In the genomic region with DNA sequence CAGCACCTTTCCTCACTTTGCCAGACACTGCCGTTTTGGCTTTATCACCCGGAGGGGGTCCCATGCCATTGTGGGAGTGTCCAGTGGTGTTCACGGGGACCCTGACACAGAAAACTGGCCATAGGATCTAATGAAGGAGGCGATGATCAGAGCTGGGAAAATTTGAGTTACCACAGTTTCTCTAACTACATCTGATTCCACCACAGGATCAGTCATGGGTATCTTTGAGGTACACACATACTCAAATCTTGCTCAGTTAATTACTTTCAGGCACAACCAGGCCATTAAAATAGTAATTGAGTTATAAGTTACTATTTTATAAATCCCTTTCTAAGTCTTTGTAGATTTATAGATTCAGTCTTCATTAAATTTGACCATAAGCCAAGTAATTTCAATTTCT, we compare ENCODE assay signal across 21 cellular contexts.
A peak's percentile ranks its signal among the peaks of the same experiment; 100 is the strongest.
DNase-seq lines count a peak whose midpoint lies in the region; ATAC-seq lines count a peak whose summit lies in the region.
"Had no signal": no experiment of that assay in that cellular context is flagged by ENCODE, and none has a peak within 500 bp of the region (broad histone marks: within the 10 kb centered on the region; RNA-seq: fewer than 3 reads in every experiment).

No MANE protein-coding gene starts in this region.

- H3K4me3 ChIP-seq in rectal smooth muscle tissue (ENCODE audit: low read length) = no peak overlapping the region
- H3K4me3 ChIP-seq: cardiac muscle cell, esophagus squamous epithelium, K562, SJCRH30, testis had no signal

- H3K27me3 Mint-ChIP-seq in activated T-helper 2 cell treated with anti-CD3 and anti-CD28 coated beads, Interferon-gamma antibody, Interleukin-2, Interleukin-4, amounts not matched to agents 10 μg/mL and 5 μg/mL and 100 μg/mL, durations not matched to agents 14 hours and 24 hours and 36 hours (ENCODE audit: low read depth) = peaks cover 2% of the 10 kb centered on the region

- H3K27ac ChIP-seq in rectal smooth muscle tissue (ENCODE audit: low read depth, low read length) = peak overlapping the region; percentile 24
- H3K27ac ChIP-seq: cardiac muscle cell, HL-60, SJCRH30, testis had no signal

- H3K36me3 Mint-ChIP-seq in activated T-helper 2 cell treated with anti-CD3 and anti-CD28 coated beads, Interferon-gamma antibody, Interleukin-2, Interleukin-4, amounts not matched to agents 10 μg/mL and 5 μg/mL and 100 μg/mL, durations not matched to agents 14 hours and 24 hours and 36 hours (ENCODE audit: low read depth) = peaks cover 4% of the 10 kb centered on the region

- peak; percentile 78 for ATAC-seq in GM18870 (IDR thresholded peaks at IDR 0.05; ENCODE audit: unreplicated experiment)
- ATAC-seq in HG02642 (IDR thresholded peaks at IDR 0.05; ENCODE audit: poor library complexity, unreplicated experiment) = peak; percentile 55
- ATAC-seq in HG03469 (IDR thresholded peaks at IDR 0.05; ENCODE audit: unreplicated experiment) = peak; percentile 67
- ATAC-seq in GM21529 (IDR thresholded peaks at IDR 0.05; ENCODE audit: unreplicated experiment) = no peak
- no peak for ATAC-seq in HG03025 (IDR thresholded peaks at IDR 0.05; ENCODE audit: low FRiP score, unreplicated experiment)
- ATAC-seq: K562, left ventricle myocardium superior had no signal

- H3K9me3 Mint-ChIP-seq in activated T-helper 2 cell treated with anti-CD3 and anti-CD28 coated beads, Interferon-gamma antibody, Interleukin-2, Interleukin-4, amounts not matched to agents 10 μg/mL and 5 μg/mL and 100 μg/mL, durations not matched to agents 14 hours and 24 hours and 36 hours = peaks cover 11% of the 10 kb centered on the region

- no peaks in the 10 kb centered on the region for H3K27me3 ChIP-seq in rectal smooth muscle tissue (ENCODE audit: control insufficient read depth, insufficient read depth, low read length)
- H3K27me3 ChIP-seq: cardiac muscle cell, esophagus squamous epithelium, SJCRH30, testis had no signal

- H3K9ac ChIP-seq in rectal smooth muscle tissue (ENCODE audit: low read length) = no peak overlapping the region

- intact Hi-C loops in activated T-helper 2 cell treated with anti-CD3 and anti-CD28 coated beads, Interferon-gamma antibody, Interleukin-2, Interleukin-4, amounts not matched to agents 10 μg/mL and 5 μg/mL and 100 μg/mL, durations not matched to agents 14 hours and 24 hours and 36 hours (cut with micrococcal nuclease) = no loop called here

- no peak overlapping the region for H3K4me3 Mint-ChIP-seq in activated T-helper 2 cell treated with anti-CD3 and anti-CD28 coated beads, Interferon-gamma antibody, Interleukin-2, Interleukin-4, amounts not matched to agents 10 μg/mL and 5 μg/mL and 100 μg/mL, durations not matched to agents 14 hours and 24 hours and 36 hours (ENCODE audit: low read depth)

- no peaks in the 10 kb centered on the region for H3K36me3 ChIP-seq in rectal smooth muscle tissue (ENCODE audit: control insufficient read depth, insufficient read depth, low read length)
- H3K36me3 ChIP-seq: cardiac muscle cell, esophagus squamous epithelium, SJCRH30 had no signal

- no peak overlapping the region for H3K27ac Mint-ChIP-seq in activated T-helper 2 cell treated with anti-CD3 and anti-CD28 coated beads, Interferon-gamma antibody, Interleukin-2, Interleukin-4, amounts not matched to agents 10 μg/mL and 5 μg/mL and 100 μg/mL, durations not matched to agents 14 hours and 24 hours and 36 hours

- H3K4me1 ChIP-seq in rectal smooth muscle tissue (ENCODE audit: control insufficient read depth, insufficient read depth, low read length) = peaks cover 13% of the 10 kb centered on the region
- H3K4me1 ChIP-seq: SJCRH30, testis had no signal

- H3K4me1 Mint-ChIP-seq in activated T-helper 2 cell treated with anti-CD3 and anti-CD28 coated beads, Interferon-gamma antibody, Interleukin-2, Interleukin-4, amounts not matched to agents 10 μg/mL and 5 μg/mL and 100 μg/mL, durations not matched to agents 14 hours and 24 hours and 36 hours (ENCODE audit: low read depth) = no peaks in the 10 kb centered on the region

- DNase-seq in iPS-NIHi7 (ENCODE audit: extremely low spot score) = no peak
- DNase-seq in activated T-helper 2 cell treated with anti-CD3 and anti-CD28 coated beads, Interferon-gamma antibody, Interleukin-2, Interleukin-4, amounts not matched to agents 10 μg/mL and 5 μg/mL and 100 μg/mL, durations not matched to agents 14 hours and 24 hours and 36 hours (ENCODE audit: low spot score) = no peak
- DNase-seq: AML-193; esophagus squamous epithelium; GOT3; left ventricle myocardium superior; NCI-H510A treated with DMSO at 0.1 percent for 48 hours; occipital lobe; SJCRH30; stimulated activated CD4-positive, alpha-beta T cell treated with anti-CD3 and anti-CD28 coated beads, Interleukin-4, amount 100 ng/mL, for 1 hour; T-helper 2 cell; testis had no signal

Comparison
In these comparisons a context has a peak if more than half of its experiments do, and no peak if none do; other contexts are left out.
1. ATAC-seq: peak in GM18870 (single experiment), HG02642 (single experiment) and HG03469 (single experiment); none in GM21529 (single experiment) and HG03025 (single experiment).